ENCODE assay signal across 20 cellular contexts in genomic region chr11:117671370-117671769, GRCh38.
"Had no signal": no experiment of that assay in that cellular context is flagged by ENCODE, and none has a peak within 500 bp of the region (broad histone marks: within the 10 kb centered on the region; RNA-seq: fewer than 3 reads in every experiment).

No MANE protein-coding gene starts in this region.

- H3K4me3 ChIP-seq: body of pancreas, esophagus muscularis mucosa, heart right ventricle, left ventricle myocardium inferior, lung, right atrium auricular region, stomach, suprapubic skin, tibial nerve had no signal

- H3K9me3 ChIP-seq: body of pancreas, esophagus muscularis mucosa, heart right ventricle, left ventricle myocardium inferior, right atrium auricular region, stomach, suprapubic skin, tibial nerve had no signal

- H3K27ac ChIP-seq: body of pancreas, esophagus muscularis mucosa, foreskin keratinocyte, heart right ventricle, left ventricle myocardium inferior, right atrium auricular region, stomach, suprapubic skin, tibial nerve had no signal

- DNase-seq: activated CD8-positive, alpha-beta memory T cell treated with anti-CD3 and anti-CD28 coated beads, Interleukin-2, amount 10 ng/mL, durations not matched to agents 7 days and 5 days; activated CD8-positive, alpha-beta T cell treated with anti-CD3 and anti-CD28 coated beads, Interleukin-2, amount 10 ng/mL, durations not matched to agents 7 days and 5 days; activated naive CD4-positive, alpha-beta T cell; activated T-cell treated with anti-CD3 and anti-CD28 coated beads, Interleukin-2, amount 50 U/mL, for 72 hours; aorta; body of pancreas; foreskin keratinocyte; heart right ventricle; left ventricle myocardium inferior; natural killer cell; stimulated activated CD4-positive, alpha-beta T cell treated with anti-CD3 and anti-CD28 coated beads, Interleukin-15, amount 100 ng/mL, for 24 hours; stimulated activated CD4-positive, alpha-beta T cell treated with anti-CD3 and anti-CD28 coated beads, Interleukin-2, amount 100 ng/mL, for 24 hours; stimulated activated naive B cell treated with anti-CD40 and anti-IgM and Interleukin-4, amounts not matched to agents 10 μg/mL and 1 μg/mL and 100 μg/mL, for 72 hours; stomach; T-helper 9 cell had no signal

- H3K36me3 ChIP-seq: esophagus muscularis mucosa, heart right ventricle, left ventricle myocardium inferior, right atrium auricular region, stomach, suprapubic skin, tibial nerve had no signal

- H3K4me1 ChIP-seq: body of pancreas, esophagus muscularis mucosa, foreskin keratinocyte, heart right ventricle, right atrium auricular region, stomach, suprapubic skin, tibial nerve had no signal

- ATAC-seq: activated CD8-positive, alpha-beta memory T cell treated with anti-CD3 and anti-CD28 coated beads, Interleukin-2, amount 10 ng/mL, durations not matched to agents 7 days and 5 days; activated CD8-positive, alpha-beta T cell treated with anti-CD3 and anti-CD28 coated beads, Interleukin-2, amount 10 ng/mL, durations not matched to agents 7 days and 5 days; activated T-cell treated with anti-CD3 and anti-CD28 coated beads, Interleukin-2, amount 50 U/mL, for 72 hours; body of pancreas; foreskin keratinocyte; heart right ventricle; natural killer cell; stimulated activated naive B cell treated with anti-CD40 and anti-IgM and Interleukin-4, amounts not matched to agents 10 μg/mL and 1 μg/mL and 100 μg/mL, for 72 hours had no signal

- H3K27me3 ChIP-seq: body of pancreas, right atrium auricular region, tibial nerve had no signal
